ENCODE assay signal across 8 cellular contexts in the genomic region with DNA sequence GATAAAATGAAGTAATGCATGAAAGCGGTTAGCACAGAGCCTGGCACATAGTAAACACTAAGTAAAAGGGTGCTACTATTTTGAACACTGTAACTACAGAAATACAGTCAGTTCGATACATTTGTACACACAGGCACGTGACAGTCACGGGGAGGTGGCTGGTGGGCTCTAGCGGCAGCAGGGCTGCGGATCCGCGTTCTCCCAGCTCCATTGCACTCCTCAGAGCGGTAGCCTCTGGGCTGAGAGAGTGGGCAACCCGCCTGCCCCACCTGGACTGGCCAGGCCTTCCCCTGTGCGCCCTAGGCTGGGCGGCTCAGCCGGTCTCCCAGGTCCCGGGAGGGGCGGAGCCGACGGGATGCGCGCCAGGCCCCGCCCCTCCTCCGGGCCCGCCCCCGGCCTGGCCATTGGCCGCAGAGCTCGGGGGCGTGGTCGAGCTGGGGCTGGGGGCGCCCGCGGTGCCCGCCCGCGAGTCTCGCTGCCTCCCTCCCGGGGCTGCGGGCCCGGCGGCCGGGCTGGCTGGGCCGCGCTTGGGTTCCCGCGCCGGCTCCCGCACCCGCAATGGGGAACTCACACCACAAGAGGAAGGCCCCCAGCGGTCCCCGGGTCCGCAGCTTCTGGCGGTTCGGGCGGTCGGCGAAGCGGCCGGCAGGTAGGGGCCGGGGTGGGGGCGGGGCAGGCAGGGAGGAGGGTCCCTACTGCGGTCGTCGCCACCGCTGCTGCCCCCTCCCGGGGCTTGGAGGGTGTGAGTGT. TPM values are rescaled to one million over a fixed set of nuclear protein-coding genes. Genes with fewer than 3 reads are reported as not detected.
DNase-seq lines count a peak whose midpoint lies in the region; ATAC-seq and TF ChIP-seq lines count a peak whose summit lies in the region.

No MANE protein-coding gene starts in this region.

- no peaks in the 10 kb centered on the region for H3K9me3 Mint-ChIP-seq in activated CD4-positive, alpha-beta T cell treated with anti-CD3 and anti-CD28 coated beads for 36 hours (ENCODE audit: low read depth)
- no peaks in the 10 kb centered on the region for H3K9me3 Mint-ChIP-seq in chondrocyte (ENCODE audit: low read depth)

- CTCF ChIA-PET in activated CD4-positive, alpha-beta T cell treated with anti-CD3 and anti-CD28 coated beads for 36 hours (lab: Charles Lee) = interaction anchor here (0.6 to 1.0 kb wide), 3 partner anchors 41 to 553 kb away, joined by 3 to 5 read pairs (median 3); no protein-coding TSS in a partner anchor

- H3K27me3 Mint-ChIP-seq in activated CD4-positive, alpha-beta T cell treated with anti-CD3 and anti-CD28 coated beads for 36 hours = peaks cover 8% of the 10 kb centered on the region
- no peaks in the 10 kb centered on the region for H3K27me3 Mint-ChIP-seq in chondrocyte (ENCODE audit: low read depth)

- H3K36me3 Mint-ChIP-seq in activated CD4-positive, alpha-beta T cell treated with anti-CD3 and anti-CD28 coated beads for 36 hours (ENCODE audit: low read depth) = no peaks in the 10 kb centered on the region
- H3K36me3 Mint-ChIP-seq in chondrocyte (ENCODE audit: low read depth) = no peaks in the 10 kb centered on the region

- ATAC-seq in GM21390 (IDR thresholded peaks at IDR 0.05; ENCODE audit: unreplicated experiment) = peak; percentile 76
- ATAC-seq in activated CD4-positive, alpha-beta T cell treated with anti-CD3 and anti-CD28 coated beads for 36 hours = peak; percentile 87
- peak; percentile 76 for ATAC-seq in left colon
- no peak for ATAC-seq in GM21576 (IDR thresholded peaks at IDR 0.05; ENCODE audit: unreplicated experiment)

- POLR2A ChIA-PET in activated CD4-positive, alpha-beta T cell treated with anti-CD3 and anti-CD28 coated beads for 36 hours (lab: Charles Lee) = interaction anchor here (1.0 kb wide), 1 partner anchor 21 kb away, joined by 3 read pairs; no protein-coding TSS in a partner anchor

- peak in 10 of 14 donors; percentile 2 to 60 (median 34) for DNase-seq in C1 segment of cervical spinal cord (lab: John Stamatoyannopoulos, UW)
- DNase-seq in NCI-H2171 (lab: John Stamatoyannopoulos, UW) = peak; percentile 88
- peak; percentile 80 for DNase-seq in activated CD4-positive, alpha-beta T cell treated with anti-CD3 and anti-CD28 coated beads for 36 hours
- no peak for DNase-seq in chondrocyte (ENCODE audit: low spot score)
- peak; percentile 70 to 79 for DNase-seq in left colon
- DNase-seq in stimulated activated CD4-positive, alpha-beta T cell treated with anti-CD3 and anti-CD28 coated beads, Interleukin-1b, Interleukin-23, amount 100 ng/mL, for 48 hours = peak; percentile 41

- H3K4me1 Mint-ChIP-seq in activated CD4-positive, alpha-beta T cell treated with anti-CD3 and anti-CD28 coated beads for 36 hours = peaks cover 10% of the 10 kb centered on the region
- peaks cover 17% of the 10 kb centered on the region for H3K4me1 Mint-ChIP-seq in chondrocyte (ENCODE audit: low read depth)

- H3K27ac Mint-ChIP-seq in activated CD4-positive, alpha-beta T cell treated with anti-CD3 and anti-CD28 coated beads for 36 hours = no peak overlapping the region
- H3K27ac Mint-ChIP-seq in chondrocyte (ENCODE audit: unreplicated experiment) = peak overlapping the region; percentile 22

- intact Hi-C loops in activated CD4-positive, alpha-beta T cell treated with anti-CD3 and anti-CD28 coated beads for 36 hours (cut with DNase I, micrococcal nuclease) = loop anchor here in 1 of 2 experiments (1.0 kb wide), 2 partner anchors 46 to 64 kb away; partner anchors contain the start of genes S100PBP and YARS1
- intact Hi-C loops in left colon (cut with DNase I, micrococcal nuclease) = no loop called here

- peak overlapping the region; percentile 53 for H3K4me3 Mint-ChIP-seq in activated CD4-positive, alpha-beta T cell treated with anti-CD3 and anti-CD28 coated beads for 36 hours
- H3K4me3 Mint-ChIP-seq in chondrocyte (ENCODE audit: unreplicated experiment) = peak overlapping the region; percentile 84

- peak; percentile 42 for TF ChIP-seq CTCF in chondrocyte (IDR thresholded peaks at IDR 0.05)

RNA-seq across cellular contexts. Expression of gene SYNC, which starts 51.1 kb away (rescaled TPM):
- total RNA-seq in activated CD4-positive, alpha-beta T cell treated with anti-CD3 and anti-CD28 coated beads for 36 hours = not detected
- total RNA-seq in chondrocyte (66.8 to 72.5 TPM (median 71.8 TPM) in 3 replicates), left colon (10 to 100 TPM; 16.4 to 20.3 TPM)

Comparison
In these comparisons a context has a peak if more than half of its experiments do, and no peak if none do; other contexts are left out.
1. RNA of gene SYNC, which starts 51.1 kb away (total RNA-seq): 66.8 to 72.5 TPM in chondrocyte and 16.4 to 20.3 TPM in left colon; not detected in activated CD4-positive, alpha-beta T cell treated with anti-CD3 and anti-CD28 coated beads for 36 hours; every median in the first group is over 10 times any median in the second.